In the genomic region with DNA sequence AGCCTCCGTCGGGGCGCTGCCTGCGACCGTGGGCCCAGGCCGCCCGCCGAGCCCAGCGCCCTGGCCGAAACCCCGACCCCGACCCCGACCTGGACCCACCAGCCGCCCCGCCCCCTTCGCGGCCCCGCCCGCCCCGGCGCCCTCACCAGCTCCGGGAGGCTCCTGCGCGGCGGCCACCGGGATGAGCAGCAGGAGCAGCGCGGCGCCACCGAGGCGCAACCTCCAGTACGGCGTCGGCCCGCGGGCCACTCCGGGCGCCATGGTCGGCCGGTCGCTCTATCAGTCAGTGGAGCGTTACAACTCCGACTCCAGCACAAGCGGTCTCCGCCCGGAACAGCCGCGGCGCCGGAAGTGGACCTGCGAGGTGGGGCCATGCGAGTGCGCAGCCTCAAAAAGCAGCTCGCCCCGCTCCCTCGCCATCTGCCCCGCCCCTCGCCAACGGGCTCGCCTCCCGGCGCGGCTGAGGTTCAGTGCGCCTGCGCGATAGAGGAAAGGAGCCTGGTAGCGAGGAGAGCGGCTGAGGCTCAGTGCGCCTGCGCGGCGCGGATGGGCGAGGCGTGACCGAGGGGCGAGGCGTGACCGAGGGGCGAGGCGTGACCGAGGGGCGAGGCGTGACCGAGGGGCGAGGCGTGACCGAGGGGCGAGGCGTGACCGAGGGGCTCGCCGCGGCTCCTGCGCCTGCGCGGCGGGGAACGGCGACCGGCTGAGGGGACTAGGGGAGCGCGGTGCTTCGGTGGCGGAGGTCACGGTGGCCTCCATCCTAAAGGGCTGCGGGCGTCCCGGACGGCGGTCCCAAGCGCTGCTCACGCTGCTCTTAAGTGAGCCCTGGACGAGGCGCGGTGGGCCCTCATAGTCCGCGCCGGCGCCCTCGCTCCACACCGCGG, we compare ENCODE assay signal across 8 cellular contexts. TPM values are rescaled to one million over a fixed set of nuclear protein-coding genes. Genes with fewer than 3 reads are reported as not detected.
DNase-seq lines count a peak whose midpoint lies in the region; ATAC-seq and TF ChIP-seq lines count a peak whose summit lies in the region.

A gene with protein sequence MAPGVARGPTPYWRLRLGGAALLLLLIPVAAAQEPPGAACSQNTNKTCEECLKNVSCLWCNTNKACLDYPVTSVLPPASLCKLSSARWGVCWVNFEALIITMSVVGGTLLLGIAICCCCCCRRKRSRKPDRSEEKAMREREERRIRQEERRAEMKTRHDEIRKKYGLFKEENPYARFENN (minus strand): TSS at position 335 of the 884 bp plus-strand sequence. CDS start 74 bp downstream, at position 261.

- peak within 1 kb of the TSS; percentile 84 for H3K4me3 ChIP-seq in Jurkat, Clone E6-1 (ENCODE audit: low read length)
- H3K4me3 ChIP-seq in PC-3 (ENCODE audit: low read length) (peak within 1 kb of the TSS; percentile 80), mucosa of descending colon (peak within 1 kb of the TSS; percentile 86)

- intact Hi-C loops in PC-3 (cut with micrococcal nuclease) (loop anchor here (1.0 to 10.0 kb wide), 2 partner anchors 55 to 251 kb away; no protein-coding TSS in a partner anchor), mucosa of descending colon (cut with DNase I, micrococcal nuclease) (no loop called here)

- H3K27me3 ChIP-seq in PC-3 (ENCODE audit: low read length) = no peaks in the 10 kb centered on the region

- H3K79me2 ChIP-seq in PC-3 (ENCODE audit: low read length) = peaks cover 55% of the 10 kb centered on the region

- no peaks in the 10 kb centered on the region for H3K9me2 ChIP-seq in PC-3 (replicated peaks; ENCODE audit: low read length)

- H2AFZ ChIP-seq in PC-3 (ENCODE audit: low read length) = peak within 1 kb of the TSS; percentile 84

- CTCF ChIA-PET in PC-3 (lab: Charles Lee) = interaction anchor here (0.5 to 1.1 kb wide), 5 partner anchors 27 to 74 kb away, joined by 3 to 9 read pairs (median 4); no protein-coding TSS in a partner anchor

- no peaks in the 10 kb centered on the region for H3K9me3 ChIP-seq in PC-3 (ENCODE audit: low read length)
- no peaks in the 10 kb centered on the region for H3K9me3 ChIP-seq in mucosa of descending colon

- H3K4me2 ChIP-seq in PC-3 (ENCODE audit: low read length) = peak within 1 kb of the TSS; percentile 95

- TF ChIP-seq CTCF in PC-3 (conservative IDR thresholded peaks at IDR 0.05; ENCODE audit: low read depth, low read length) (no peak), mucosa of descending colon (IDR thresholded peaks at IDR 0.05) (no peak)

- H3K4me1 ChIP-seq in PC-3 (ENCODE audit: insufficient read depth, low read length) (peaks cover 59% of the 10 kb centered on the region), mucosa of descending colon (ENCODE audit: low read depth) (peaks cover 39% of the 10 kb centered on the region)

- POLR2A ChIA-PET in PC-3 (lab: Charles Lee; ENCODE audit: unreplicated experiment) = interaction anchor here (0.5 to 1.0 kb wide), 6 partner anchors 9 to 414 kb away, joined by 3 to 25 read pairs (median 4); a partner anchor contains a TSS

- peaks cover 7% of the 10 kb centered on the region for H3F3A ChIP-seq in PC-3 (ENCODE audit: low read length, unreplicated experiment)

- H3K27ac ChIP-seq in PC-3 (ENCODE audit: low read length) = peak within 1 kb of the TSS; percentile 82
- peak within 1 kb of the TSS; percentile 81 for H3K27ac ChIP-seq in epithelial cell of prostate

- peak within 1 kb of the TSS; percentile 85 for H3K9ac ChIP-seq in PC-3 (ENCODE audit: low read length)

- no TSS peak for BruUV-seq in PC-3 (replicated peaks; lab: Mats Ljungman, UMichigan)

- ATAC-seq in GM21619 (IDR thresholded peaks at IDR 0.05; ENCODE audit: unreplicated experiment) (peak; percentile 63), PC-3 (peak; percentile 48), mucosa of descending colon (peak; percentile 85)

- DNase-seq in DMS153 treated with DMSO at 0.1 percent for 48 hours (lab: John Stamatoyannopoulos, UW; ENCODE audit: unreplicated experiment) = peak; percentile 92
- peak; percentile 94 for DNase-seq in Jurkat, Clone E6-1 (ENCODE audit: low read depth, low spot score)
- DNase-seq in PC-3 = peak; percentile 99
- peak; percentile 100 for DNase-seq in activated T-cell treated with anti-CD3 and anti-CD28 coated beads for 48 hours (ENCODE audit: low read depth)
- peak; percentile 73 for DNase-seq in epithelial cell of prostate (ENCODE audit: low read depth, low spot score)
- peak; percentile 98 to 100 (median 99) for DNase-seq in mucosa of descending colon
- DNase-seq in stimulated activated CD8-positive, alpha-beta memory T cell treated with anti-CD3 and anti-CD28 coated beads, Interleukin-4, amount 100 ng/mL, for 1 hour (ENCODE audit: low read depth in 2 of 2, low spot score in 1 of 2) = peak; percentile 97 to 99

- H4K20me1 ChIP-seq in PC-3 (ENCODE audit: low read length) = peaks cover 26% of the 10 kb centered on the region

- H3K36me3 ChIP-seq in PC-3 (ENCODE audit: low read depth, low read length) (peaks cover 5% of the 10 kb centered on the region), mucosa of descending colon (ENCODE audit: low read depth) (no peaks in the 10 kb centered on the region)

RNA-seq across cellular contexts. Expression of the gene that starts here (rescaled TPM):
- polyA plus RNA-seq in Jurkat, Clone E6-1 (2012; ENCODE audit: insufficient read depth, insufficient read length) = 98.0 TPM
- 330 and 455 TPM in 2 replicates for total RNA-seq in PC-3 (2014; rRNA removed)
- total RNA-seq in mucosa of descending colon = 100 to 1,000 TPM; 202 to 391 (median 286) TPM

Comparison
In these comparisons a context has a peak if more than half of its experiments do, and no peak if none do; other contexts are left out.
1. Peak in every context shown above with its lines: DNase-seq, ATAC-seq, H3K4me3 ChIP-seq and H3K27ac ChIP-seq.